21 cellular contexts compared by ENCODE assay signal in genomic region chr18:37641573-37641972, GRCh38.
DNase-seq lines count a peak whose midpoint lies in the region; ATAC-seq, FAIRE-seq and TF ChIP-seq lines count a peak whose summit lies in the region.
"Had no signal": no experiment of that assay in that cellular context is flagged by ENCODE, and none has a peak within 500 bp of the region (broad histone marks: within the 10 kb centered on the region; RNA-seq: fewer than 3 reads in every experiment).

No MANE protein-coding gene starts in this region.

- peak; percentile 97 for FAIRE-seq in bronchial epithelial cell (lab: Jason Lieb, UNC)
- FAIRE-seq: A549, GM12892, HTR-8/SVneo had no signal

- H2AFZ ChIP-seq in MM.1S (ENCODE audit: low read length) = no peak overlapping the region

- H3K4me1 Mint-ChIP-seq in activated CD4-positive, alpha-beta T cell treated with anti-CD3 and anti-CD28 coated beads, Interleukin-2, amount 10 ng/mL, durations not matched to agents 24 days and 14 days = no peaks in the 10 kb centered on the region
- H3K4me1 Mint-ChIP-seq: CD14-positive monocyte; CD4-positive, alpha-beta memory T cell had no signal

- H3K36me3 Mint-ChIP-seq in activated CD4-positive, alpha-beta T cell treated with anti-CD3 and anti-CD28 coated beads, Interleukin-2, amount 10 ng/mL, durations not matched to agents 24 days and 14 days (ENCODE audit: low read depth) = no peaks in the 10 kb centered on the region
- H3K36me3 Mint-ChIP-seq: CD14-positive monocyte; CD4-positive, alpha-beta memory T cell had no signal

- no peaks in the 10 kb centered on the region for H3K9me2 ChIP-seq in MM.1S (replicated peaks; ENCODE audit: insufficient read depth, low read length)

- ATAC-seq in GM19455 (IDR thresholded peaks at IDR 0.05; ENCODE audit: unreplicated experiment) = no peak
- ATAC-seq: A549 had no signal

- no peak overlapping the region for H3K23ac ChIP-seq in mesendoderm (ENCODE audit: low read length)

- H3K36me3 ChIP-seq in bronchial epithelial cell (ENCODE audit: control insufficient read depth, insufficient read depth, low read length) (no peaks in the 10 kb centered on the region), esophagus muscularis mucosa (no peaks in the 10 kb centered on the region), mesendoderm (ENCODE audit: control insufficient read depth, insufficient read depth, low read length) (no peaks in the 10 kb centered on the region), MM.1S (replicated peaks; ENCODE audit: insufficient read depth, low read length) (no peaks in the 10 kb centered on the region)
- H3K36me3 ChIP-seq: BLaER1, HAP-1 had no signal

- no peak overlapping the region for H3K4me3 Mint-ChIP-seq in activated CD4-positive, alpha-beta T cell treated with anti-CD3 and anti-CD28 coated beads, Interleukin-2, amount 10 ng/mL, durations not matched to agents 24 days and 14 days
- H3K4me3 Mint-ChIP-seq: CD14-positive monocyte; CD4-positive, alpha-beta memory T cell had no signal

- TF ChIP-seq CTCF in bronchial epithelial cell (IDR thresholded peaks at IDR 0.05; ENCODE audit: insufficient read depth, low read length, severe bottlenecking) (no peak), esophagus muscularis mucosa (IDR thresholded peaks at IDR 0.05) (no peak), MM.1S (IDR thresholded peaks at IDR 0.05; ENCODE audit: low read length) (no peak)

- no peaks in the 10 kb centered on the region for H3K27me3 ChIP-seq in bronchial epithelial cell (ENCODE audit: control insufficient read depth, insufficient read depth, low read length)
- H3K27me3 ChIP-seq in esophagus muscularis mucosa = no peaks in the 10 kb centered on the region
- H3K27me3 ChIP-seq in mesendoderm (ENCODE audit: insufficient read depth, low read length, poor library complexity) = no peaks in the 10 kb centered on the region
- H3K27me3 ChIP-seq in MM.1S (replicated peaks; ENCODE audit: insufficient read depth, low read length) = no peaks in the 10 kb centered on the region
- H3K27me3 ChIP-seq: BLaER1 had no signal

- H4K20me1 ChIP-seq in MM.1S (ENCODE audit: insufficient read depth, low read length) = no peaks in the 10 kb centered on the region
- H4K20me1 ChIP-seq: BLaER1 had no signal

- intact Hi-C loops in activated CD4-positive, alpha-beta T cell treated with anti-CD3 and anti-CD28 coated beads, Interleukin-2, amount 10 ng/mL, durations not matched to agents 24 days and 14 days (cut with micrococcal nuclease) = no loop called here
- intact Hi-C loops in esophagus muscularis mucosa (cut with DNase I) = no loop called here

- H3K79me1 ChIP-seq in mesendoderm (ENCODE audit: low read length) = no peaks in the 10 kb centered on the region

- H3K4me3 ChIP-seq in bronchial epithelial cell (ENCODE audit: low read depth, low read length) = no peak overlapping the region
- H3K4me3 ChIP-seq in esophagus muscularis mucosa = no peak overlapping the region
- no peak overlapping the region for H3K4me3 ChIP-seq in mesendoderm (ENCODE audit: low read length)
- no peak overlapping the region for H3K4me3 ChIP-seq in MM.1S (ENCODE audit: low read length)
- H3K4me3 ChIP-seq: A549, BLaER1, HAP-1 had no signal

- H3K4me2 ChIP-seq in mesendoderm (ENCODE audit: low read length) (no peak overlapping the region), MM.1S (ENCODE audit: low read depth, low read length) (no peak overlapping the region)
- H3K4me2 ChIP-seq: A549, BLaER1 had no signal

- H3K27ac ChIP-seq in esophagus muscularis mucosa (replicated peaks in 1 of 4) = no peak overlapping the region
- no peak overlapping the region for H3K27ac ChIP-seq in mesendoderm (ENCODE audit: low read depth, low read length)
- no peak overlapping the region for H3K27ac ChIP-seq in MM.1S (ENCODE audit: low read length)
- H3K27ac ChIP-seq: 22Rv1, A549, BLaER1, HL-60 had no signal

- H4K8ac ChIP-seq in mesendoderm (ENCODE audit: low read depth, low read length) = no peak overlapping the region

- H3F3A ChIP-seq in MM.1S (ENCODE audit: insufficient read depth, low read length) = no peaks in the 10 kb centered on the region

- no peaks in the 10 kb centered on the region for H3K4me1 ChIP-seq in esophagus muscularis mucosa
- H3K4me1 ChIP-seq in mesendoderm (ENCODE audit: control insufficient read depth, low read depth, low read length) = peaks cover 5% of the 10 kb centered on the region
- H3K4me1 ChIP-seq in MM.1S (ENCODE audit: low read length) = no peaks in the 10 kb centered on the region
- H3K4me1 ChIP-seq: A549, BLaER1, HAP-1 had no signal

- H3K27ac Mint-ChIP-seq in activated CD4-positive, alpha-beta T cell treated with anti-CD3 and anti-CD28 coated beads, Interleukin-2, amount 10 ng/mL, durations not matched to agents 24 days and 14 days = no peak overlapping the region
- H3K27ac Mint-ChIP-seq: CD14-positive monocyte; CD4-positive, alpha-beta memory T cell had no signal

- no peak overlapping the region for H2AK5ac ChIP-seq in mesendoderm (ENCODE audit: low read length)

- no peak overlapping the region for H4K5ac ChIP-seq in mesendoderm (ENCODE audit: low read length)

- no peak for TF ChIP-seq EP300 in esophagus muscularis mucosa (IDR thresholded peaks at IDR 0.05)

- no peak overlapping the region for H3K4ac ChIP-seq in mesendoderm (ENCODE audit: low read depth, low read length)

- no peak overlapping the region for H2BK5ac ChIP-seq in mesendoderm (ENCODE audit: low read length)

- no peak for TF ChIP-seq POLR2A in esophagus muscularis mucosa (IDR thresholded peaks at IDR 0.05; ENCODE audit: low read depth)

- no peak overlapping the region for H2BK120ac ChIP-seq in mesendoderm (ENCODE audit: low read depth, low read length)

- no peak overlapping the region for H2BK15ac ChIP-seq in mesendoderm (replicated peaks; ENCODE audit: low read depth)

- H3K27me3 Mint-ChIP-seq in activated CD4-positive, alpha-beta T cell treated with anti-CD3 and anti-CD28 coated beads, Interleukin-2, amount 10 ng/mL, durations not matched to agents 24 days and 14 days = no peaks in the 10 kb centered on the region
- H3K27me3 Mint-ChIP-seq: CD4-positive, alpha-beta memory T cell had no signal

- H3K18ac ChIP-seq in mesendoderm (ENCODE audit: low read length) = peak overlapping the region; percentile 22

- H3K56ac ChIP-seq in mesendoderm (ENCODE audit: low read length) = no peak overlapping the region

- WGBS in esophagus muscularis mucosa = 86% methylated on average over 2 of the region's 2 CpGs
- WGBS in mesendoderm (ENCODE audit: extremely low coverage, insufficient coverage, low lambda C conversion rate) = no CpG with 5 or more reads among the region's 2 CpGs

- DNase-seq in activated CD4-positive, alpha-beta T cell treated with anti-CD3 and anti-CD28 coated beads, Interleukin-2, amount 10 ng/mL, durations not matched to agents 24 days and 14 days = peak; percentile 32
- no peak for DNase-seq in activated CD4-positive, alpha-beta T cell treated with anti-CD3 and anti-CD28 coated beads, Interleukin-2, amount 50 U/mL, for 4 hours
- DNase-seq in bronchial epithelial cell (ENCODE audit: low read depth) (peak; percentile 87), esophagus muscularis mucosa (ENCODE audit: extremely low spot score) (peak; percentile 68), mesendoderm (no peak), MM.1S (no peak)
- DNase-seq in activated naive CD4-positive, alpha-beta T cell treated with anti-CD3 and anti-CD28 coated beads, Interleukin-2, amount 50 U/mL, for 16 hours = no peak
- DNase-seq: CD4-positive, alpha-beta memory T cell; DMS153; DMS79; GDM1; IMR-90 had no signal

- H3K79me2 ChIP-seq in mesendoderm (ENCODE audit: control insufficient read depth, insufficient read depth, low read length) = no peaks in the 10 kb centered on the region
- no peaks in the 10 kb centered on the region for H3K79me2 ChIP-seq in MM.1S (ENCODE audit: low read length)

- H3K9me3 Mint-ChIP-seq in activated CD4-positive, alpha-beta T cell treated with anti-CD3 and anti-CD28 coated beads, Interleukin-2, amount 10 ng/mL, durations not matched to agents 24 days and 14 days = peaks cover 9% of the 10 kb centered on the region

- H3K9me3 ChIP-seq in esophagus muscularis mucosa (peaks cover 0 to 23% (median 11%) of the 10 kb centered on the region in 4 donors), MM.1S (replicated peaks; ENCODE audit: insufficient read depth, low read length) (no peaks in the 10 kb centered on the region)
- H3K9me3 ChIP-seq: A549, HAP-1 had no signal

- H3K9ac ChIP-seq in mesendoderm (ENCODE audit: low read length) = no peak overlapping the region
- no peak overlapping the region for H3K9ac ChIP-seq in MM.1S (ENCODE audit: low read length)
- H3K9ac ChIP-seq: BLaER1 had no signal

Comparison
In these comparisons a context has a peak if more than half of its experiments do, and no peak if none do; other contexts are left out.
1. DNase-seq: peak in activated CD4-positive, alpha-beta T cell treated with anti-CD3 and anti-CD28 coated beads, Interleukin-2, amount 10 ng/mL, durations not matched to agents 24 days and 14 days (single experiment), bronchial epithelial cell (single experiment) and esophagus muscularis mucosa (single experiment); none in activated CD4-positive, alpha-beta T cell treated with anti-CD3 and anti-CD28 coated beads, Interleukin-2, amount 50 U/mL, for 4 hours (0 of 2), mesendoderm (single experiment), MM.1S (single experiment) and activated naive CD4-positive, alpha-beta T cell treated with anti-CD3 and anti-CD28 coated beads, Interleukin-2, amount 50 U/mL, for 16 hours (single experiment).